In the genomic region with DNA sequence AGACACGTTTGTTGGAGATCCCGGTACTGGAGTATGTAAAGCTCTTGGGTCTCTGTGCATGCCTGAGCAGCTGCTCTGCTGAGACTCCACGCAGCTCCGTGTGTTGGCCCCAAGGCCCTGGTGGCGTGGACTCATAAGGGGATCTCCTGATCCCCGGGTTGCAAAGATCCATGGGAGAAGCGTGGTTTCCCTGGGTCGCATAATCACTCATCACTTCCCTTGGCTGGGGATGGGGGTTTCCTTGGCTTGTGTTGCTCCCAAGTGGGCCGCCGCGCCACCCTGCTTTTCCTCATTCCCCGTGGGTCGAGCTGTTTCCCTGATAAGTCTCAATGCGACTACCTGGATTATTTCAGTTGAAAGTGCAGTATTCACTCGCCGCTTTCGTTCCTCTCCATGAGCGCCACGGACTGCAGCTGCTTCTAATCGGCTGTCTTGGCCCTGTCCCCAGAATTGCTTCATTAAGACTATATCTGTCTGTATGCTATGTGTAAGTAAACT, we compare ENCODE assay signal across 8 cellular contexts.
DNase-seq lines count a peak whose midpoint lies in the region; ATAC-seq, FAIRE-seq and TF ChIP-seq lines count a peak whose summit lies in the region.

No MANE protein-coding gene starts in this region.

- no peaks in the 10 kb centered on the region for H3K4me1 ChIP-seq in kidney (ENCODE audit: control insufficient read depth in 1 of 2, insufficient read depth in 1 of 2, low read depth in 1 of 2, low read length in 2 of 2)

- no peaks in the 10 kb centered on the region for H3K9me3 ChIP-seq in kidney (ENCODE audit: control insufficient read depth in 1 of 2, low read length in 2 of 2)

- POLR2A ChIA-PET in WTC11 (lab: Charles Lee), result no interaction called here

- DNase-seq in activated T-cell treated with anti-CD3 and anti-CD28 coated beads, Interleukin-2, amount 50 U/mL, for 24 hours, result no peak
- DNase-seq in activated T-cell treated with anti-CD3 and anti-CD28 coated beads, Interleukin-2, amount 50 U/mL, for 1 hour, result no peak
- no peak for DNase-seq in WTC11 (ENCODE audit: low spot score)
- DNase-seq in kidney, result peak; percentile 65
- peak; percentile 56 for DNase-seq in superior temporal gyrus (ENCODE audit: extremely low spot score)
- no peak for DNase-seq in hypothalamus (lab: John Stamatoyannopoulos, UW)
- no peak for DNase-seq in NCI-H2171 (lab: John Stamatoyannopoulos, UW)
- no peak for DNase-seq in activated CD8-positive, alpha-beta memory T cell treated with anti-CD3 and anti-CD28 coated beads for 24 hours

- FAIRE-seq in kidney (lab: Jason Lieb, UNC), result no peak

- CTCF ChIA-PET in WTC11 (lab: Charles Lee), result interaction anchor here (0.8 kb wide), 1 partner anchor 147 kb away, joined by 3 read pairs; no protein-coding TSS in a partner anchor

- peak overlapping the region; percentile 59 for H3K27ac Mint-ChIP-seq in activated T-cell treated with anti-CD3 and anti-CD28 coated beads, Interleukin-2, amount 50 U/mL, for 24 hours
- H3K27ac Mint-ChIP-seq in WTC11, result 0 out of 2 replicates have a peak overlapping the region, but pooled peaks have one; percentile 13

- H3K27me3 Mint-ChIP-seq in activated T-cell treated with anti-CD3 and anti-CD28 coated beads, Interleukin-2, amount 50 U/mL, for 24 hours, result no peaks in the 10 kb centered on the region
- no peaks in the 10 kb centered on the region for H3K27me3 Mint-ChIP-seq in WTC11 (ENCODE audit: low read depth)

- H3K27ac ChIP-seq in kidney (ENCODE audit: low read depth in 2 of 2, low read length in 2 of 2), result no peak overlapping the region

- peaks cover 93% of the 10 kb centered on the region for H3K4me1 Mint-ChIP-seq in activated T-cell treated with anti-CD3 and anti-CD28 coated beads, Interleukin-2, amount 50 U/mL, for 24 hours (ENCODE audit: low read depth)
- peaks cover 55% of the 10 kb centered on the region for H3K4me1 Mint-ChIP-seq in WTC11

- no peak overlapping the region for H3K4me3 Mint-ChIP-seq in activated T-cell treated with anti-CD3 and anti-CD28 coated beads, Interleukin-2, amount 50 U/mL, for 24 hours
- H3K4me3 Mint-ChIP-seq in WTC11, result no peak overlapping the region

- no peak for TF ChIP-seq CTCF in WTC11 (IDR thresholded peaks at IDR 0.05)
- TF ChIP-seq CTCF in kidney (IDR thresholded peaks at IDR 0.05; ENCODE audit: borderline replicate concordance, extremely low read depth, insufficient read depth), result no peak

- intact Hi-C loops in kidney (cut with DNase I), result no loop called here

- H3K9ac ChIP-seq in kidney (ENCODE audit: low read length in 2 of 2), result no peak overlapping the region

- H3K36me3 Mint-ChIP-seq in activated T-cell treated with anti-CD3 and anti-CD28 coated beads, Interleukin-2, amount 50 U/mL, for 24 hours (ENCODE audit: low read depth), result peaks cover 61% of the 10 kb centered on the region
- peaks cover 9% of the 10 kb centered on the region; the same call in 1 of the 2 replicates for H3K36me3 Mint-ChIP-seq in WTC11

- no peak for ATAC-seq in WTC11

- peaks cover 9% of the 10 kb centered on the region for H3K9me3 Mint-ChIP-seq in activated T-cell treated with anti-CD3 and anti-CD28 coated beads, Interleukin-2, amount 50 U/mL, for 24 hours
- peaks cover 9% of the 10 kb centered on the region for H3K9me3 Mint-ChIP-seq in WTC11

- no peaks in the 10 kb centered on the region for H3K36me3 ChIP-seq in kidney (ENCODE audit: control insufficient read depth in 1 of 2, insufficient read depth in 2 of 2, low read length in 2 of 2)

- no peak overlapping the region for H3K4me3 ChIP-seq in kidney (ENCODE audit: low read length in 2 of 2)

TF ChIP-seq in WTC11, 78 proteins besides CTCF, POLR2A, EP300 and RAD21 (continues in another document):
- TF ChIP-seq ZNF219 (CRISPR knock-in tag; IDR thresholded peaks at IDR 0.05; ENCODE audit: borderline replicate concordance) (no peak), MXD4 (CRISPR knock-in tag; IDR thresholded peaks at IDR 0.05; ENCODE audit: borderline replicate concordance) (no peak), PRDM15 (CRISPR knock-in tag; IDR thresholded peaks at IDR 0.05) (no peak), TEAD4 (CRISPR knock-in tag; IDR thresholded peaks at IDR 0.05) (no peak), KAT7 (CRISPR knock-in tag; IDR thresholded peaks at IDR 0.05; ENCODE audit: borderline replicate concordance) (no peak), ZNF263 (CRISPR knock-in tag; IDR thresholded peaks at IDR 0.05; ENCODE audit: low read depth) (no peak), GTF2I (CRISPR knock-in tag; conservative IDR thresholded peaks at IDR 0.05) (no peak), FOXK1 (CRISPR knock-in tag; IDR thresholded peaks at IDR 0.05) (no peak), GRHL2 (CRISPR knock-in tag; IDR thresholded peaks at IDR 0.05; ENCODE audit: insufficient replicate concordance, severe bottlenecking) (no peak), ZNF317 (CRISPR knock-in tag; IDR thresholded peaks at IDR 0.05; ENCODE audit: borderline replicate concordance, low read depth) (no peak), ATF1 (CRISPR knock-in tag; IDR thresholded peaks at IDR 0.05) (no peak), NFYB (CRISPR knock-in tag; conservative IDR thresholded peaks at IDR 0.05; ENCODE audit: low read depth) (no peak)
- TF ChIP-seq, protein P1, sequence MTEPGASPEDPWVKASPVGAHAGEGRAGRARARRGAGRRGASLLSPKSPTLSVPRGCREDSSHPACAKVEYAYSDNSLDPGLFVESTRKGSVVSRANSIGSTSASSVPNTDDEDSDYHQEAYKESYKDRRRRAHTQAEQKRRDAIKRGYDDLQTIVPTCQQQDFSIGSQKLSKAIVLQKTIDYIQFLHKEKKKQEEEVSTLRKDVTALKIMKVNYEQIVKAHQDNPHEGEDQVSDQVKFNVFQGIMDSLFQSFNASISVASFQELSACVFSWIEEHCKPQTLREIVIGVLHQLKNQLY (CRISPR knock-in tag; IDR thresholded peaks at IDR 0.05), result no peak
- TF ChIP-seq, protein P2, sequence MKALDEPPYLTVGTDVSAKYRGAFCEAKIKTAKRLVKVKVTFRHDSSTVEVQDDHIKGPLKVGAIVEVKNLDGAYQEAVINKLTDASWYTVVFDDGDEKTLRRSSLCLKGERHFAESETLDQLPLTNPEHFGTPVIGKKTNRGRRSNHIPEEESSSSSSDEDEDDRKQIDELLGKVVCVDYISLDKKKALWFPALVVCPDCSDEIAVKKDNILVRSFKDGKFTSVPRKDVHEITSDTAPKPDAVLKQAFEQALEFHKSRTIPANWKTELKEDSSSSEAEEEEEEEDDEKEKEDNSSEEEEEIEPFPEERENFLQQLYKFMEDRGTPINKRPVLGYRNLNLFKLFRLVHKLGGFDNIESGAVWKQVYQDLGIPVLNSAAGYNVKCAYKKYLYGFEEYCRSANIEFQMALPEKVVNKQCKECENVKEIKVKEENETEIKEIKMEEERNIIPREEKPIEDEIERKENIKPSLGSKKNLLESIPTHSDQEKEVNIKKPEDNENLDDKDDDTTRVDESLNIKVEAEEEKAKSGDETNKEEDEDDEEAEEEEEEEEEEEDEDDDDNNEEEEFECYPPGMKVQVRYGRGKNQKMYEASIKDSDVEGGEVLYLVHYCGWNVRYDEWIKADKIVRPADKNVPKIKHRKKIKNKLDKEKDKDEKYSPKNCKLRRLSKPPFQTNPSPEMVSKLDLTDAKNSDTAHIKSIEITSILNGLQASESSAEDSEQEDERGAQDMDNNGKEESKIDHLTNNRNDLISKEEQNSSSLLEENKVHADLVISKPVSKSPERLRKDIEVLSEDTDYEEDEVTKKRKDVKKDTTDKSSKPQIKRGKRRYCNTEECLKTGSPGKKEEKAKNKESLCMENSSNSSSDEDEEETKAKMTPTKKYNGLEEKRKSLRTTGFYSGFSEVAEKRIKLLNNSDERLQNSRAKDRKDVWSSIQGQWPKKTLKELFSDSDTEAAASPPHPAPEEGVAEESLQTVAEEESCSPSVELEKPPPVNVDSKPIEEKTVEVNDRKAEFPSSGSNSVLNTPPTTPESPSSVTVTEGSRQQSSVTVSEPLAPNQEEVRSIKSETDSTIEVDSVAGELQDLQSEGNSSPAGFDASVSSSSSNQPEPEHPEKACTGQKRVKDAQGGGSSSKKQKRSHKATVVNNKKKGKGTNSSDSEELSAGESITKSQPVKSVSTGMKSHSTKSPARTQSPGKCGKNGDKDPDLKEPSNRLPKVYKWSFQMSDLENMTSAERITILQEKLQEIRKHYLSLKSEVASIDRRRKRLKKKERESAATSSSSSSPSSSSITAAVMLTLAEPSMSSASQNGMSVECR (CRISPR knock-in tag; IDR thresholded peaks at IDR 0.05; ENCODE audit: borderline replicate concordance), result no peak

Comparison
In these comparisons a context has a peak if more than half of its experiments do, and no peak if none do; other contexts are left out.
1. DNase-seq: peak in kidney (single experiment) and superior temporal gyrus (single experiment); none in activated T-cell treated with anti-CD3 and anti-CD28 coated beads, Interleukin-2, amount 50 U/mL, for 24 hours (single experiment), activated T-cell treated with anti-CD3 and anti-CD28 coated beads, Interleukin-2, amount 50 U/mL, for 1 hour (single experiment), WTC11 (single experiment), hypothalamus (0 of 51), NCI-H2171 (single experiment) and activated CD8-positive, alpha-beta memory T cell treated with anti-CD3 and anti-CD28 coated beads for 24 hours (single experiment).